8 cellular contexts compared by ENCODE assay signal in genomic region chr5:134176523-134177196, GRCh38. TPM values are rescaled to one million over a fixed set of nuclear protein-coding genes. Genes with fewer than 3 reads are reported as not detected.
DNase-seq lines count a peak whose midpoint lies in the region; ATAC-seq and TF ChIP-seq lines count a peak whose summit lies in the region.

SKP1 (minus strand) TSS chr5:134176950; CDS start chr5:134174022, 2,928 bp downstream.

- no peaks in the 10 kb centered on the region for H3K9me3 Mint-ChIP-seq in activated T-helper 17 cell treated with anti-CD3 and anti-CD28 coated beads, Interleukin-2, amount 50 U/mL, for 72 hours
- H3K9me3 Mint-ChIP-seq in naive thymus-derived CD4-positive, alpha-beta T cell = peaks cover 0 to 13% (median 0%) of the 10 kb centered on the region in 11 donors
- H3K9me3 Mint-ChIP-seq in stimulated activated memory B cell treated with anti-CD40 and anti-IgM and Interleukin-4, amounts not matched to agents 10 μg/mL and 1 μg/mL and 100 μg/mL, for 72 hours = no peaks in the 10 kb centered on the region

- ATAC-seq in GM21576 (IDR thresholded peaks at IDR 0.05; ENCODE audit: unreplicated experiment) = peak; percentile 74
- peak; percentile 62 for ATAC-seq in RWPE2 (ENCODE audit: low read depth)
- ATAC-seq in activated T-helper 17 cell treated with anti-CD3 and anti-CD28 coated beads, Interleukin-2, amount 50 U/mL, for 72 hours (replicated peaks) = peak; percentile 85
- ATAC-seq in naive thymus-derived CD4-positive, alpha-beta T cell = peak; percentile 92
- ATAC-seq in stimulated activated memory B cell treated with anti-CD40 and anti-IgM and Interleukin-4, amounts not matched to agents 10 μg/mL and 1 μg/mL and 100 μg/mL, for 72 hours = peak; percentile 95

- H3K36me3 ChIP-seq in RWPE2 (ENCODE audit: low read depth) (peaks cover 22% of the 10 kb centered on the region), fibroblast of lung (ENCODE audit: control insufficient read depth, insufficient read depth, low read length) (peaks cover 5% of the 10 kb centered on the region)
- peaks cover 6 to 26% (median 7%) of the 10 kb centered on the region in 3 experiments for H3K36me3 ChIP-seq in naive thymus-derived CD4-positive, alpha-beta T cell (ENCODE audit: control insufficient read depth in 2 of 3, insufficient read depth in 3 of 3, low read length in 3 of 3)

- H3K9me3 ChIP-seq in RWPE2 (ENCODE audit: severe bottlenecking) (no peaks in the 10 kb centered on the region), fibroblast of lung (ENCODE audit: control insufficient read depth, insufficient read depth, low read depth, low read length) (no peaks in the 10 kb centered on the region)
- H3K9me3 ChIP-seq in naive thymus-derived CD4-positive, alpha-beta T cell (ENCODE audit: control insufficient read depth in 2 of 3, low read length in 3 of 3) = no peaks in the 10 kb centered on the region

- H3K36me3 Mint-ChIP-seq in activated T-helper 17 cell treated with anti-CD3 and anti-CD28 coated beads, Interleukin-2, amount 50 U/mL, for 72 hours (ENCODE audit: low read depth) = peaks cover 46% of the 10 kb centered on the region
- peaks cover 0 to 17% (median 12%) of the 10 kb centered on the region in 5 donors for H3K36me3 Mint-ChIP-seq in naive thymus-derived CD4-positive, alpha-beta T cell
- peaks cover 16% of the 10 kb centered on the region for H3K36me3 Mint-ChIP-seq in stimulated activated memory B cell treated with anti-CD40 and anti-IgM and Interleukin-4, amounts not matched to agents 10 μg/mL and 1 μg/mL and 100 μg/mL, for 72 hours

- H3K4me2 ChIP-seq in fibroblast of lung (ENCODE audit: extremely low read depth, insufficient read depth, low read length) = peak within 1 kb of the TSS; percentile 96

- peaks cover 16% of the 10 kb centered on the region for H3K4me1 ChIP-seq in RWPE2 (ENCODE audit: insufficient read depth, poor library complexity, severe bottlenecking)
- H3K4me1 ChIP-seq in fibroblast of lung (ENCODE audit: control insufficient read depth, extremely low read depth, insufficient read depth, low read length) = peaks cover 7% of the 10 kb centered on the region
- peaks cover 25 to 31% of the 10 kb centered on the region in 2 donors for H3K4me1 ChIP-seq in naive thymus-derived CD4-positive, alpha-beta T cell (ENCODE audit: control insufficient read depth in 2 of 2, insufficient read depth in 2 of 2, low read length in 2 of 2)

- H4K20me1 ChIP-seq in fibroblast of lung (ENCODE audit: control insufficient read depth, extremely low read depth, insufficient read depth, low read length) = peaks cover 6% of the 10 kb centered on the region

- peaks cover 49% of the 10 kb centered on the region for H3K79me2 ChIP-seq in fibroblast of lung (ENCODE audit: control insufficient read depth, insufficient read depth, low read length)

- H3K4me3 Mint-ChIP-seq in activated T-helper 17 cell treated with anti-CD3 and anti-CD28 coated beads, Interleukin-2, amount 50 U/mL, for 72 hours = peak within 1 kb of the TSS; percentile 97
- H3K4me3 Mint-ChIP-seq in naive thymus-derived CD4-positive, alpha-beta T cell = peak within 1 kb of the TSS; percentile 90 to 99 (median 97)
- H3K4me3 Mint-ChIP-seq in stimulated activated memory B cell treated with anti-CD40 and anti-IgM and Interleukin-4, amounts not matched to agents 10 μg/mL and 1 μg/mL and 100 μg/mL, for 72 hours = peak within 1 kb of the TSS; percentile 92

- peak within 1 kb of the TSS; percentile 25 for H2AFZ ChIP-seq in fibroblast of lung (ENCODE audit: low read length)

- TF ChIP-seq CTCF in RWPE2 (IDR thresholded peaks at IDR 0.05; ENCODE audit: poor library complexity, severe bottlenecking) (no peak), fibroblast of lung (conservative IDR thresholded peaks at IDR 0.05 in 1 of 2, IDR thresholded peaks at IDR 0.05 in 1 of 2; ENCODE audit: low read depth in 1 of 2, low read length in 2 of 2) (no peak)

- H3K4me3 ChIP-seq in Jurkat, Clone E6-1 (ENCODE audit: low read length) = peak within 1 kb of the TSS; percentile 88
- H3K4me3 ChIP-seq in RWPE2 (ENCODE audit: severe bottlenecking) (peak within 1 kb of the TSS; percentile 75), fibroblast of lung (replicated peaks in 1 of 4; ENCODE audit: control extremely low read depth in 1 of 4, insufficient read depth in 1 of 4, low read depth in 3 of 4, low read length in 4 of 4) (peak within 1 kb of the TSS; percentile 79 to 100 (median 95))
- H3K4me3 ChIP-seq in naive thymus-derived CD4-positive, alpha-beta T cell (ENCODE audit: low read length) = peak within 1 kb of the TSS; percentile 96

- H3K27me3 Mint-ChIP-seq in activated T-helper 17 cell treated with anti-CD3 and anti-CD28 coated beads, Interleukin-2, amount 50 U/mL, for 72 hours = no peaks in the 10 kb centered on the region
- peaks cover 0 to 4% (median 0%) of the 10 kb centered on the region in 5 donors for H3K27me3 Mint-ChIP-seq in naive thymus-derived CD4-positive, alpha-beta T cell
- no peaks in the 10 kb centered on the region for H3K27me3 Mint-ChIP-seq in stimulated activated memory B cell treated with anti-CD40 and anti-IgM and Interleukin-4, amounts not matched to agents 10 μg/mL and 1 μg/mL and 100 μg/mL, for 72 hours

- intact Hi-C loops in naive thymus-derived CD4-positive, alpha-beta T cell (cut with micrococcal nuclease) = loop anchor here (1.0 to 5.0 kb wide), 24 partner anchors 8 to 1094 kb away; partner anchors contain the start of genes C5orf15 (in 2 of the 2), CAMLG (in 2 of the 2), PPP2CA (in 2 of the 2) and UBE2B (in 2 of the 2)

- H3K27me3 ChIP-seq in RWPE2 (ENCODE audit: insufficient read depth, poor library complexity, severe bottlenecking) = no peaks in the 10 kb centered on the region
- H3K27me3 ChIP-seq in fibroblast of lung (ENCODE audit: control insufficient read depth, insufficient read depth, low read length) = no peaks in the 10 kb centered on the region
- no peaks in the 10 kb centered on the region for H3K27me3 ChIP-seq in naive thymus-derived CD4-positive, alpha-beta T cell (ENCODE audit: control insufficient read depth in 2 of 2, insufficient read depth in 2 of 2, low read length in 2 of 2)

- CTCF ChIA-PET in naive thymus-derived CD4-positive, alpha-beta T cell (lab: Charles Lee) = interaction anchor here (0.7 to 1.6 kb wide), 4 partner anchors 15 to 137 kb away, joined by 3 to 8 read pairs (median 4); partner anchors contain the start of gene PPP2CA

- DNase-seq in DMS53 treated with DMSO at 0.1 percent for 48 hours (lab: John Stamatoyannopoulos, UW; ENCODE audit: unreplicated experiment) (peak; percentile 83), RWPE2 (ENCODE audit: low spot score) (peak; percentile 82), fibroblast of lung (ENCODE audit: low read depth in 2 of 2) (peak; percentile 69 to 82)
- peak; percentile 72 for DNase-seq in Jurkat, Clone E6-1 (ENCODE audit: low read depth, low spot score)
- DNase-seq in naive thymus-derived CD4-positive, alpha-beta T cell = peak; percentile 80 to 93 (median 91)

- peaks cover 16% of the 10 kb centered on the region for H3K4me1 Mint-ChIP-seq in activated T-helper 17 cell treated with anti-CD3 and anti-CD28 coated beads, Interleukin-2, amount 50 U/mL, for 72 hours
- peaks cover 28 to 40% (median 32%) of the 10 kb centered on the region in 7 donors for H3K4me1 Mint-ChIP-seq in naive thymus-derived CD4-positive, alpha-beta T cell
- H3K4me1 Mint-ChIP-seq in stimulated activated memory B cell treated with anti-CD40 and anti-IgM and Interleukin-4, amounts not matched to agents 10 μg/mL and 1 μg/mL and 100 μg/mL, for 72 hours = peaks cover 33% of the 10 kb centered on the region

- H3K27ac ChIP-seq in RWPE2 (ENCODE audit: poor library complexity, severe bottlenecking) (peak within 1 kb of the TSS; percentile 90), fibroblast of lung (ENCODE audit: insufficient read depth, low read length) (peak within 1 kb of the TSS; percentile 96)
- H3K27ac ChIP-seq in naive thymus-derived CD4-positive, alpha-beta T cell (ENCODE audit: low read depth, low read length) = peak within 1 kb of the TSS; percentile 100

- H3K27ac Mint-ChIP-seq in activated T-helper 17 cell treated with anti-CD3 and anti-CD28 coated beads, Interleukin-2, amount 50 U/mL, for 72 hours = peak within 1 kb of the TSS; percentile 98
- peak within 1 kb of the TSS; percentile 98 to 99 (median 98) for H3K27ac Mint-ChIP-seq in naive thymus-derived CD4-positive, alpha-beta T cell
- H3K27ac Mint-ChIP-seq in stimulated activated memory B cell treated with anti-CD40 and anti-IgM and Interleukin-4, amounts not matched to agents 10 μg/mL and 1 μg/mL and 100 μg/mL, for 72 hours = peak within 1 kb of the TSS; percentile 98

- H3K9ac ChIP-seq in fibroblast of lung (ENCODE audit: insufficient read depth, low read length) = peak within 1 kb of the TSS; percentile 98

- POLR2A ChIA-PET in naive thymus-derived CD4-positive, alpha-beta T cell (lab: Charles Lee) = interaction anchor here (0.5 to 12.1 kb wide), 41 partner anchors 8 to 1125 kb away, joined by 3 to 164 read pairs (median 5); partner anchors contain the start of genes CDKL3, HSPA4, PPP2CA and VDAC1

RNA-seq across cellular contexts. Expression of gene SKP1, which starts in this region (rescaled TPM):
- 733 TPM for polyA plus RNA-seq in Jurkat, Clone E6-1 (2012; ENCODE audit: insufficient read depth, insufficient read length)
- total RNA-seq in activated T-helper 17 cell treated with anti-CD3 and anti-CD28 coated beads, Interleukin-2, amount 50 U/mL, for 72 hours = 100 to 1,000 TPM; 152 to 209 TPM
- total RNA-seq in fibroblast of lung = 182 and 259 TPM in 2 replicates
- 875 and 985 TPM in 2 replicates for polyA plus RNA-seq in fibroblast of lung
- polyA plus RNA-seq in fibroblast of lung (2012) = 694 and 744 TPM in 2 replicates
- 22.1 and 25.7 TPM in 2 replicates for polyA minus RNA-seq in fibroblast of lung (ENCODE audit: low replicate concordance)
- total RNA-seq in naive thymus-derived CD4-positive, alpha-beta T cell = 100 to 1,000 TPM; 224 to 287 (median 268) TPM
- 1,000 to 10,000 TPM; 1,257 to 1,361 TPM for polyA plus RNA-seq in naive thymus-derived CD4-positive, alpha-beta T cell

Comparison
In these comparisons a context has a peak if more than half of its experiments do, and no peak if none do; other contexts are left out.
1. Peak in every context shown above with its lines: DNase-seq, ATAC-seq, H3K4me3 ChIP-seq and H3K27ac ChIP-seq.